Comparison of ENCODE assay signal across 8 cellular contexts in genomic region chr17:49230636-49231562, GRCh38. TPM values are rescaled to one million over a fixed set of nuclear protein-coding genes. Genes with fewer than 3 reads are reported as not detected.
DNase-seq lines count a peak whose midpoint lies in the region; ATAC-seq and TF ChIP-seq lines count a peak whose summit lies in the region.

Gene PHOSPHO1 (minus strand): TSS chr17:49230787. CDS start chr17:49226691, 4,096 bp downstream.

- peak within 1 kb of the TSS; percentile 86 for H2AFZ ChIP-seq in GM23248

- H3K27me3 ChIP-seq in GM23248 (replicated peaks; ENCODE audit: insufficient read depth): peaks cover 28% of the 10 kb centered on the region
- H3K27me3 ChIP-seq in thoracic aorta (replicated peaks; ENCODE audit: insufficient read depth): no peaks in the 10 kb centered on the region

- peaks cover 16% of the 10 kb centered on the region for H3K4me1 Mint-ChIP-seq in activated naive CD4-positive, alpha-beta T cell treated with anti-CD3 and anti-CD28 coated beads, Interleukin-2, amount 10 ng/mL, durations not matched to agents 7 days and 5 days
- H3K4me1 Mint-ChIP-seq in glutamatergic neuron (ENCODE audit: low read depth, unreplicated experiment): no peaks in the 10 kb centered on the region
- H3K4me1 Mint-ChIP-seq in osteocyte (ENCODE audit: unreplicated experiment): peaks cover 7% of the 10 kb centered on the region

- CTCF ChIA-PET in activated naive CD4-positive, alpha-beta T cell treated with anti-CD3 and anti-CD28 coated beads, Interleukin-2, amount 10 ng/mL, durations not matched to agents 7 days and 5 days (lab: Charles Lee): interaction anchor here (1.0 to 2.3 kb wide), 3 partner anchors 41 to 51 kb away, joined by 3 to 19 read pairs (median 7); no protein-coding TSS in a partner anchor

- H3K9ac ChIP-seq in GM23248: peak within 1 kb of the TSS; percentile 54

- H3K27ac ChIP-seq in GM23248 (no peak within 1 kb of the TSS), thoracic aorta (no peak within 1 kb of the TSS)

- no peaks in the 10 kb centered on the region for H4K20me1 ChIP-seq in GM23248 (ENCODE audit: insufficient read depth)

- H3K4me3 ChIP-seq in GM23248 (peak within 1 kb of the TSS; percentile 91), thoracic aorta (peak within 1 kb of the TSS; percentile 76)

- peak within 1 kb of the TSS; percentile 70 for H3K4me3 Mint-ChIP-seq in activated naive CD4-positive, alpha-beta T cell treated with anti-CD3 and anti-CD28 coated beads, Interleukin-2, amount 10 ng/mL, durations not matched to agents 7 days and 5 days
- peak within 1 kb of the TSS; percentile 85 for H3K4me3 Mint-ChIP-seq in glutamatergic neuron (ENCODE audit: unreplicated experiment)
- peak within 1 kb of the TSS; percentile 71 for H3K4me3 Mint-ChIP-seq in osteocyte (ENCODE audit: unreplicated experiment)

- TF ChIP-seq CTCF in glutamatergic neuron (IDR thresholded peaks at IDR 0.05; ENCODE audit: partially characterized antibody, unreplicated experiment) (no peak), osteocyte (IDR thresholded peaks at IDR 0.05) (no peak), thoracic aorta (IDR thresholded peaks at IDR 0.05) (no peak)

- no peak within 1 kb of the TSS for H3K27ac Mint-ChIP-seq in activated naive CD4-positive, alpha-beta T cell treated with anti-CD3 and anti-CD28 coated beads, Interleukin-2, amount 10 ng/mL, durations not matched to agents 7 days and 5 days
- no peak within 1 kb of the TSS for H3K27ac Mint-ChIP-seq in glutamatergic neuron (ENCODE audit: unreplicated experiment)
- H3K27ac Mint-ChIP-seq in osteocyte (ENCODE audit: unreplicated experiment): no peak within 1 kb of the TSS

- no peaks in the 10 kb centered on the region for H3F3A ChIP-seq in GM23248 (ENCODE audit: insufficient read depth)

- peaks cover 73% of the 10 kb centered on the region for H3K27me3 Mint-ChIP-seq in activated naive CD4-positive, alpha-beta T cell treated with anti-CD3 and anti-CD28 coated beads, Interleukin-2, amount 10 ng/mL, durations not matched to agents 7 days and 5 days
- H3K27me3 Mint-ChIP-seq in glutamatergic neuron (ENCODE audit: unreplicated experiment) (peaks cover 12% of the 10 kb centered on the region), osteocyte (ENCODE audit: unreplicated experiment) (peaks cover 37% of the 10 kb centered on the region)

- H3K36me3 Mint-ChIP-seq in activated naive CD4-positive, alpha-beta T cell treated with anti-CD3 and anti-CD28 coated beads, Interleukin-2, amount 10 ng/mL, durations not matched to agents 7 days and 5 days: peaks cover 2% of the 10 kb centered on the region
- H3K36me3 Mint-ChIP-seq in glutamatergic neuron (ENCODE audit: unreplicated experiment) (no peaks in the 10 kb centered on the region), osteocyte (ENCODE audit: unreplicated experiment) (no peaks in the 10 kb centered on the region)

- H3K4me2 ChIP-seq in GM23248 (ENCODE audit: unreplicated experiment): peak within 1 kb of the TSS; percentile 93

- H3K36me3 ChIP-seq in GM23248 (ENCODE audit: low read depth) (no peaks in the 10 kb centered on the region), thoracic aorta (no peaks in the 10 kb centered on the region)

- H3K4me1 ChIP-seq in GM23248 (ENCODE audit: insufficient read depth) (no peaks in the 10 kb centered on the region), thoracic aorta (ENCODE audit: control insufficient read depth in 1 of 2, low read depth in 2 of 2) (peaks cover 6 to 18% of the 10 kb centered on the region in 2 donors)

- 6 to 10% methylated on average over 36 to 51 of the region's 58 CpGs for WGBS in GM23248 (ENCODE audit: low coverage in 1 of 2, low lambda C conversion rate in 2 of 2, missing lambda C conversion rate in 2 of 2), 2 experiments

- H3K79me2 ChIP-seq in GM23248 (ENCODE audit: insufficient read depth): no peaks in the 10 kb centered on the region

- in situ Hi-C loops in GM23248 (cut with MboI): no loop called here

- ATAC-seq in thoracic aorta (ENCODE audit: insufficient number of reproducible peaks, low FRiP score, low read depth): peak; percentile 27

- peak; percentile 50 for DNase-seq in DMS79 treated with DMSO at 0.1 percent for 48 hours (lab: John Stamatoyannopoulos, UW)
- peak; percentile 93 for DNase-seq in GM23248
- DNase-seq in LHCN-M2 (ENCODE audit: low read depth): peak; percentile 69
- peak; percentile 85 for DNase-seq in SK-N-DZ (ENCODE audit: low spot score)
- peak; percentile 93 for DNase-seq in activated naive CD4-positive, alpha-beta T cell treated with anti-CD3 and anti-CD28 coated beads, Interleukin-2, amount 10 ng/mL, durations not matched to agents 7 days and 5 days
- peak; percentile 93 for DNase-seq in glutamatergic neuron
- peak; percentile 93 for DNase-seq in osteocyte (ENCODE audit: extremely low spot score, unreplicated experiment)
- DNase-seq in thoracic aorta (ENCODE audit: low spot score): no peak

- no peaks in the 10 kb centered on the region for H3K9me3 Mint-ChIP-seq in activated naive CD4-positive, alpha-beta T cell treated with anti-CD3 and anti-CD28 coated beads, Interleukin-2, amount 10 ng/mL, durations not matched to agents 7 days and 5 days
- H3K9me3 Mint-ChIP-seq in glutamatergic neuron (ENCODE audit: unreplicated experiment) (no peaks in the 10 kb centered on the region), osteocyte (ENCODE audit: unreplicated experiment) (no peaks in the 10 kb centered on the region)

- H3K9me3 ChIP-seq in GM23248 (ENCODE audit: low read depth) (no peaks in the 10 kb centered on the region), thoracic aorta (no peaks in the 10 kb centered on the region)

- H3K9me2 ChIP-seq in GM23248 (ENCODE audit: insufficient read depth): no peaks in the 10 kb centered on the region

RNA-seq across cellular contexts. Expression of gene PHOSPHO1, which starts in this region (rescaled TPM):
- total RNA-seq in GM23248 (2014; rRNA removed; shearing (Covaris generic)): not detected in 2 replicates
- not detected in 2 replicates for polyA plus RNA-seq in GM23248 (2016; fragmentation: Nextera tagmentation; extraction: Ambion mirVana)
- total RNA-seq in LHCN-M2 (2014; rRNA removed): 0.13 and 0.23 TPM in 2 replicates
- 0.26 TPM for polyA plus RNA-seq in LHCN-M2 (2012)
- not detected in 2 replicates for polyA plus RNA-seq in SK-N-DZ (2014; cell fraction: cytosol; rRNA removed)
- polyA plus RNA-seq in SK-N-DZ (2014; cell fraction: nucleus; rRNA removed): 0.17 TPM in 1 of 2 replicates, not detected in the other
- 0.22 TPM for total RNA-seq in glutamatergic neuron (ENCODE audit: unreplicated experiment)
- total RNA-seq in osteocyte: not detected in 2 replicates
- under 1 TPM in 1 of 2 donors, not detected in 1; 0.95 TPM for total RNA-seq in thoracic aorta

Comparison
In these comparisons a context has a peak if more than half of its experiments do, and no peak if none do; other contexts are left out.
1. Peak in DNase-seq, H3K4me3 ChIP-seq, H3K9ac ChIP-seq and H3K4me2 ChIP-seq in GM23248; RNA of the gene not detected or under 1 TPM.
2. Peak in DNase-seq in LHCN-M2; RNA of the gene not detected or under 1 TPM.
3. Peak in DNase-seq in glutamatergic neuron; RNA of the gene not detected or under 1 TPM.
4. Peak in DNase-seq in osteocyte; RNA of the gene not detected or under 1 TPM.
5. Peak in ATAC-seq and H3K4me3 ChIP-seq in thoracic aorta; RNA of the gene not detected or under 1 TPM.